In the genomic region with DNA sequence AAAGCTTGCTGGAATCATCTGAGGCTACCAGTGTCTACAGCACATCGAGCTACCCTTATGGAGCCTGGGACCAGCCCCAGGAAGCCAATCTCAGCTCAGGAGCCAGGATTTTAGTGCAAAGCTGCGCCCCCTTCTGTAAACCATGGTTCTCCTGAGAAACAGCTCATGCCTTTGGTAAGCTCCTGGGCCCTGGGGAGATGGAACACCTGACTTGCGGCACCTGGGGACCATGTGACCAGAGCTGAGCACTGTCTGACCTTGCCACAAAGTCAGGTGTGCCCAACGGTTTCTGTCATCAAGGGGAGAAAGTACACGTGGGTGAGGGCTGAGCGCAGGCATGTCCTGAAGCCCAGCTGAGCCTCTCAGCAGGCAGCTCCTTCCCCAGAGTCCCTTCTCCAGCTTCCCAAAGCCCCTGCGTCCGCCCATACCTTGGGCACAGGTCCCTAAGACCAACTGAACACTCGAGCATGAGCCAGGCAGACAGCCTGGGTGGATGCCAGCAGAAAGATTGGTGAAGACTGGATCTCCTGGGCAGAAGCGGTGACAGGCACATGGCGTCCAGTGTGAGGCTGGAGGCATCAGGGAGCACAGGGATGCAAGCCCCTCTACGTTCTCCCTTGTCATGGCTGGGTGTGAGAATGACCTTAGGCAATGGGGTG, we compare ENCODE assay signal across 14 cellular contexts. TPM values are rescaled to one million over a fixed set of nuclear protein-coding genes. Genes with fewer than 3 reads are reported as not detected.
DNase-seq lines count a peak whose midpoint lies in the region; TF ChIP-seq lines count a peak whose summit lies in the region.
"Had no signal": no experiment of that assay in that cellular context is flagged by ENCODE, and none has a peak within 500 bp of the region (broad histone marks: within the 10 kb centered on the region; RNA-seq: fewer than 3 reads in every experiment).

No MANE protein-coding gene starts in this region.

- no peak for TF ChIP-seq POLR2A in uterus (IDR thresholded peaks at IDR 0.05)

- H3K27ac ChIP-seq in temporal lobe (ENCODE audit: low read depth, low read length), result peak overlapping the region; percentile 65
- H3K27ac ChIP-seq in uterus, result no peak overlapping the region
- H3K27ac ChIP-seq: upper lobe of right lung had no signal

- no peak overlapping the region for H3K4me3 ChIP-seq in uterus
- H3K4me3 ChIP-seq: upper lobe of right lung had no signal

- DNase-seq in NCI-H82 (lab: John Stamatoyannopoulos, UW), result peak; percentile 39
- no peak for DNase-seq in NCI-H82 treated with DMSO at 0.1 percent for 48 hours (lab: John Stamatoyannopoulos, UW; ENCODE audit: unreplicated experiment)
- DNase-seq in NCI-H69 (lab: John Stamatoyannopoulos, UW), result peak; percentile 48
- peak; percentile 26 for DNase-seq in glutamatergic neuron
- DNase-seq in uterus, result no peak
- no peak for DNase-seq in activated effector memory CD4-positive, alpha-beta T cell treated with anti-CD3 and anti-CD28 coated beads, Interleukin-2, amount 50 U/mL, for 16 hours
- no peak for DNase-seq in LoVo (ENCODE audit: low spot score)
- DNase-seq: Kasumi-1; NCI-H510A; SIG-M5; stimulated activated CD4-positive, alpha-beta T cell treated with anti-CD3 and anti-CD28 coated beads, Interleukin-12 subunit alpha, Interleukin-12 subunit beta, amount 100 ng/mL, for 4 hours; upper lobe of right lung had no signal

- H3K9me3 Mint-ChIP-seq in glutamatergic neuron (ENCODE audit: unreplicated experiment), result peaks cover 14% of the 10 kb centered on the region
- H3K9me3 Mint-ChIP-seq: natural killer cell treated with Interleukin-12 subunit alpha and Interleukin-12 subunit beta and Interleukin-15 and Interleukin-18, amount 100 ng/mL, for 72 hours had no signal

- H3K36me3 Mint-ChIP-seq in glutamatergic neuron (ENCODE audit: unreplicated experiment), result no peaks in the 10 kb centered on the region
- H3K36me3 Mint-ChIP-seq: natural killer cell treated with Interleukin-12 subunit alpha and Interleukin-12 subunit beta and Interleukin-15 and Interleukin-18, amount 100 ng/mL, for 72 hours had no signal

- H3K27me3 Mint-ChIP-seq in glutamatergic neuron (ENCODE audit: unreplicated experiment), result peaks cover 7% of the 10 kb centered on the region

- H3K27me3 ChIP-seq in uterus, result no peaks in the 10 kb centered on the region
- H3K27me3 ChIP-seq: upper lobe of right lung had no signal

- no peaks in the 10 kb centered on the region for H3K36me3 ChIP-seq in uterus
- H3K36me3 ChIP-seq: upper lobe of right lung had no signal

- no peaks in the 10 kb centered on the region for H3K4me1 ChIP-seq in uterus
- H3K4me1 ChIP-seq: upper lobe of right lung had no signal

- intact Hi-C loops in uterus (cut with DNase I; ENCODE audit: low total_unique reads), result no loop called here

- H3K9me3 ChIP-seq in uterus, result no peaks in the 10 kb centered on the region
- H3K9me3 ChIP-seq: upper lobe of right lung had no signal

- H3K4me1 Mint-ChIP-seq in glutamatergic neuron (ENCODE audit: low read depth, unreplicated experiment), result peaks cover 26% of the 10 kb centered on the region

- H3K4me3 Mint-ChIP-seq in glutamatergic neuron (ENCODE audit: unreplicated experiment), result peak overlapping the region; percentile 71
- H3K4me3 Mint-ChIP-seq: natural killer cell treated with Interleukin-12 subunit alpha and Interleukin-12 subunit beta and Interleukin-15 and Interleukin-18, amount 100 ng/mL, for 72 hours had no signal

- TF ChIP-seq CTCF in glutamatergic neuron (IDR thresholded peaks at IDR 0.05; ENCODE audit: partially characterized antibody, unreplicated experiment), result no peak
- no peak for TF ChIP-seq CTCF in uterus (IDR thresholded peaks at IDR 0.05)

- H3K27ac Mint-ChIP-seq in glutamatergic neuron (ENCODE audit: unreplicated experiment), result peak overlapping the region; percentile 96
- H3K27ac Mint-ChIP-seq: natural killer cell treated with Interleukin-12 subunit alpha and Interleukin-12 subunit beta and Interleukin-15 and Interleukin-18, amount 100 ng/mL, for 72 hours had no signal

RNA-seq across cellular contexts. Expression of gene TENT5B, which starts 57.9 kb away (rescaled TPM):
- 1.5 TPM for total RNA-seq in glutamatergic neuron (ENCODE audit: unreplicated experiment)
- total RNA-seq in temporal lobe, result under 0.01 TPM
- total RNA-seq in uterus, result 10 to 100 TPM in 2 of 4 donors, 1 to 10 TPM in 2; 3.2 to 30.0 (median 11.9) TPM
- total RNA-seq: natural killer cell treated with Interleukin-12 subunit alpha and Interleukin-12 subunit beta and Interleukin-15 and Interleukin-18, amount 100 ng/mL, for 72 hours had no signal

Comparison
In these comparisons a context has a peak if more than half of its experiments do, and no peak if none do; other contexts are left out.
1. DNase-seq: peak in NCI-H82 (single experiment), NCI-H69 (single experiment) and glutamatergic neuron (single experiment); none in NCI-H82 treated with DMSO at 0.1 percent for 48 hours (single experiment), uterus (0 of 2), activated effector memory CD4-positive, alpha-beta T cell treated with anti-CD3 and anti-CD28 coated beads, Interleukin-2, amount 50 U/mL, for 16 hours (single experiment) and LoVo (single experiment).